36 cellular contexts compared by ENCODE assay signal in genomic region chr4:158553364-158553763, GRCh38. TPM values are rescaled to one million over a fixed set of nuclear protein-coding genes. Genes with fewer than 3 reads are reported as not detected.
"Had no signal": no experiment of that assay in that cellular context is flagged by ENCODE, and none has a peak within 500 bp of the region (broad histone marks: within the 10 kb centered on the region; RNA-seq: fewer than 3 reads in every experiment).

No MANE protein-coding gene starts in this region.

- H3K9ac ChIP-seq: SK-N-SH had no signal

- H3K9me2 ChIP-seq: SK-N-SH had no signal

- FAIRE-seq: TTC549 had no signal

- H3K4me1 ChIP-seq: Peyer's patch, SJSA1 had no signal

- H3K9me3 ChIP-seq: Peyer's patch, SJSA1, SK-N-SH had no signal

- H3K36me3 ChIP-seq: MG63, Peyer's patch, SJSA1 had no signal

- ATAC-seq: activated naive CD8-positive, alpha-beta T cell treated with anti-CD3 and anti-CD28 coated beads, Interleukin-2, amount 50 U/mL, for 24 hours; activated T-cell treated with anti-CD3 and anti-CD28 coated beads, Interleukin-2, amount 50 U/mL, for 4 hours had no signal

- H3K4me3 Mint-ChIP-seq: activated CD4-positive, alpha-beta memory T cell treated with anti-CD3 and anti-CD28 coated beads for 36 hours; activated naive CD4-positive, alpha-beta T cell treated with anti-CD3 and anti-CD28 coated beads for 36 hours; activated naive CD8-positive, alpha-beta T cell; activated naive CD8-positive, alpha-beta T cell treated with anti-CD3 and anti-CD28 coated beads, Interleukin-2, amount 50 U/mL, for 24 hours; activated T-cell treated with anti-CD3 and anti-CD28 coated beads, Interleukin-2, amount 50 U/mL, for 4 hours; activated T-helper 1 cell treated with anti-CD3 and anti-CD28 coated beads, Interleukin-12 subunit alpha, Interleukin-12 subunit beta, Interleukin-2, Interleukin-4 antibody, amounts not matched to agents 30 ng/mL and 10 ng/mL and 1 ng/mL, durations not matched to agents 14 hours and 24 hours and 36 hours; brain; T-helper 1 cell treated with Interleukin-12 subunit alpha and Interleukin-12 subunit beta and Interleukin-4 antibody, amounts not matched to agents 30 μg/mL and 1 μg/mL, for 36 hours; T-helper 2 cell treated with Interferon-gamma antibody and Interleukin-4, amounts not matched to agents 5 μg/mL and 100 μg/mL, for 36 hours had no signal

- H3K36me3 Mint-ChIP-seq: activated CD4-positive, alpha-beta memory T cell treated with anti-CD3 and anti-CD28 coated beads for 36 hours; activated naive CD8-positive, alpha-beta T cell; brain had no signal

- H3K9me3 Mint-ChIP-seq: activated CD4-positive, alpha-beta memory T cell treated with anti-CD3 and anti-CD28 coated beads for 36 hours; activated naive CD4-positive, alpha-beta T cell treated with anti-CD3 and anti-CD28 coated beads for 36 hours; activated naive CD8-positive, alpha-beta T cell treated with anti-CD3 and anti-CD28 coated beads, Interleukin-2, amount 50 U/mL, for 24 hours; activated T-cell treated with anti-CD3 and anti-CD28 coated beads, Interleukin-2, amount 50 U/mL, for 4 hours; activated T-helper 1 cell treated with anti-CD3 and anti-CD28 coated beads, Interleukin-12 subunit alpha, Interleukin-12 subunit beta, Interleukin-2, Interleukin-4 antibody, amounts not matched to agents 30 ng/mL and 10 ng/mL and 1 ng/mL, durations not matched to agents 14 hours and 24 hours and 36 hours; T-helper 2 cell treated with Interferon-gamma antibody and Interleukin-4, amounts not matched to agents 5 μg/mL and 100 μg/mL, for 36 hours had no signal

- H3K4me1 Mint-ChIP-seq: activated naive CD8-positive, alpha-beta T cell treated with anti-CD3 and anti-CD28 coated beads, Interleukin-2, amount 50 U/mL, for 24 hours; brain had no signal

- H3K4me2 ChIP-seq: SK-N-SH had no signal

- H3K27ac ChIP-seq: Peyer's patch, SJSA1 had no signal

- DNase-seq: activated CD4-positive, alpha-beta memory T cell treated with anti-CD3 and anti-CD28 coated beads for 36 hours; activated CD4-positive, alpha-beta T cell treated with anti-CD3 and anti-CD28 coated beads for 4 hours; activated CD4-positive, alpha-beta T cell treated with anti-CD3 and anti-CD28 coated beads, Interleukin-2, amount 50 U/mL, for 1 hour; activated CD4-positive, CD25-positive, alpha-beta regulatory T cell treated with anti-CD3 and anti-CD28 coated beads, Interleukin-2, amount 50 U/mL, for 72 hours; activated CD8-positive, alpha-beta memory T cell treated with anti-CD3 and anti-CD28 coated beads, Interleukin-2, amount 50 U/mL, for 4 hours; activated gamma-delta T cell treated with Interleukin-2 at 50 U/mL for 16 hours; activated naive CD4-positive, alpha-beta T cell treated with anti-CD3 and anti-CD28 coated beads for 36 hours; activated naive CD8-positive, alpha-beta T cell treated with anti-CD3 and anti-CD28 coated beads, Interleukin-2, amount 50 U/mL, for 24 hours; activated T-cell treated with anti-CD3 and anti-CD28 coated beads for 4 hours; activated T-cell treated with anti-CD3 and anti-CD28 coated beads, Interleukin-2, amount 50 U/mL, for 4 hours; anterior cingulate cortex; central memory CD4-positive, alpha-beta T cell; Kasumi-1; KG1; MG63; NCI-H1048; NCI-H1105 treated with DMSO at 0.1 percent for 48 hours; NCI-H1436; NCI-H187; NCI-H2081 treated with DMSO at 0.1 percent for 48 hours; NCI-H226; NCI-H446 treated with DMSO at 0.1 percent for 48 hours; NCI-H524; NCI-H69; NCI-H82; Peyer's patch; RPMI8226; SHP77 treated with DMSO at 0.1 percent for 48 hours; SK-N-SH had no signal

- H3K27me3 ChIP-seq: Peyer's patch, SJSA1 had no signal

- H3K4me3 ChIP-seq: MG63, Peyer's patch, SJSA1 had no signal

- H3K27ac Mint-ChIP-seq: activated CD4-positive, alpha-beta memory T cell treated with anti-CD3 and anti-CD28 coated beads for 36 hours; activated naive CD4-positive, alpha-beta T cell treated with anti-CD3 and anti-CD28 coated beads for 36 hours; activated naive CD8-positive, alpha-beta T cell; activated naive CD8-positive, alpha-beta T cell treated with anti-CD3 and anti-CD28 coated beads, Interleukin-2, amount 50 U/mL, for 24 hours; activated T-helper 1 cell treated with anti-CD3 and anti-CD28 coated beads, Interleukin-12 subunit alpha, Interleukin-12 subunit beta, Interleukin-2, Interleukin-4 antibody, amounts not matched to agents 30 ng/mL and 10 ng/mL and 1 ng/mL, durations not matched to agents 14 hours and 24 hours and 36 hours; brain; T-helper 1 cell treated with Interleukin-12 subunit alpha and Interleukin-12 subunit beta and Interleukin-4 antibody, amounts not matched to agents 30 μg/mL and 1 μg/mL, for 36 hours; T-helper 2 cell treated with Interferon-gamma antibody and Interleukin-4, amounts not matched to agents 5 μg/mL and 100 μg/mL, for 36 hours had no signal

- H3K27me3 Mint-ChIP-seq: brain had no signal

RNA-seq across cellular contexts. Expression of gene RXFP1, which starts 31.7 kb away (rescaled TPM):
- total RNA-seq: activated CD4-positive, alpha-beta memory T cell treated with anti-CD3 and anti-CD28 coated beads for 36 hours; activated naive CD4-positive, alpha-beta T cell treated with anti-CD3 and anti-CD28 coated beads for 36 hours; activated T-helper 1 cell treated with anti-CD3 and anti-CD28 coated beads, Interleukin-12 subunit alpha, Interleukin-12 subunit beta, Interleukin-2, Interleukin-4 antibody, amounts not matched to agents 30 ng/mL and 10 ng/mL and 1 ng/mL, durations not matched to agents 14 hours and 24 hours and 36 hours had no signal
- polyA plus RNA-seq: SK-N-SH had no signal
